ENCODE assay signal across 30 cellular contexts in the genomic region with DNA sequence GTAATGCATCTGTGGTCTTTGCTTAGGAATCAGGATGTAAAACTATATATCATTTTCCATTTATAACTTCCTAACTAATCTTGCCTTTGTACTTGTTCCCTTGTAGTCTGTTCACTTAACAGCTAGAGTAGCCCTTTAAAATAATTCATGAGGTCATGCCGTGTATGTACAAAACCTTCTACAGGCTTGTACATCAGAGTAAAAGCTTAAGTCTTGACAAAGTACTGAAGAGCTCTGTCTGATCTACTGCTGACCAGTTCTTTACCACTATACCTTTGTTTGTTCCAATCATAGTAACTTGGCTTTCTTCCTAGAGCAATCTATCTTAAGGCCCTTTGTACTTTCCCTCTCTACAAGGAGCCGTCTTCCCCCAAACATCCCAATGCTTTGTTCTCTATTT.
"Had no signal": no experiment of that assay in that cellular context is flagged by ENCODE, and none has a peak within 500 bp of the region (broad histone marks: within the 10 kb centered on the region; RNA-seq: fewer than 3 reads in every experiment).

No MANE protein-coding gene starts in this region.

- H3K27ac ChIP-seq: KMS-11, SJSA1, VCaP had no signal

- H3K4me2 ChIP-seq: KMS-11 had no signal

- ATAC-seq: activated naive CD8-positive, alpha-beta T cell treated with anti-CD3 and anti-CD28 coated beads, Interleukin-2, amount 50 U/mL, for 24 hours; activated T-cell treated with anti-CD3 and anti-CD28 coated beads, Interleukin-2, amount 50 U/mL, for 4 hours; Panc1; SK-N-SH treated with all-trans-retinoic acid at 6 μM for 48 hours; T-cell had no signal

- H3K4me3 ChIP-seq: SJSA1 had no signal

- H3K9ac ChIP-seq: KMS-11 had no signal

- H3K27me3 ChIP-seq: SJSA1 had no signal

- H3K9me3 ChIP-seq: SJSA1 had no signal

- H3K36me3 ChIP-seq: SJSA1 had no signal

- H3K4me1 ChIP-seq: SJSA1 had no signal

- DNase-seq: activated B cell treated with CpG ODN at 0.5 μM for 24 hours; activated CD4-positive, alpha-beta memory T cell treated with anti-CD3 and anti-CD28 coated beads for 36 hours; activated CD4-positive, alpha-beta T cell treated with anti-CD3 and anti-CD28 coated beads for 4 hours; activated CD4-positive, alpha-beta T cell treated with anti-CD3 and anti-CD28 coated beads, Interleukin-2, amount 50 U/mL, for 1 hour; activated CD4-positive, CD25-positive, alpha-beta regulatory T cell treated with anti-CD3 and anti-CD28 coated beads, Interleukin-2, amount 50 U/mL, for 72 hours; activated CD8-positive, alpha-beta memory T cell treated with anti-CD3 and anti-CD28 coated beads, Interleukin-2, amount 50 U/mL, for 4 hours; activated effector memory CD4-positive, alpha-beta T cell treated with Interleukin-2 at 50 U/mL for 16 hours; activated naive CD4-positive, alpha-beta T cell treated with anti-CD3 and anti-CD28 coated beads, Interleukin-2, amount 10 ng/mL, durations not matched to agents 7 days and 5 days; activated naive CD8-positive, alpha-beta T cell treated with anti-CD3 and anti-CD28 coated beads, Interleukin-2, amount 50 U/mL, for 24 hours; activated T-cell treated with anti-CD3 and anti-CD28 coated beads for 4 hours; activated T-cell treated with anti-CD3 and anti-CD28 coated beads, Interleukin-2, amount 50 U/mL, for 4 hours; anterior cingulate cortex; MM.1S; MV-4-11; NCI-H1092; NCI-H1436 treated with DMSO at 0.1 percent for 48 hours; NCI-H1694 treated with DMSO at 0.1 percent for 48 hours; NCI-H2029; NCI-H345; NCI-H524 treated with DMSO at 0.1 percent for 48 hours; SHP77 treated with DMSO at 0.1 percent for 48 hours; T-cell; T-helper 2 cell; T-helper 9 cell had no signal

- FAIRE-seq: bronchial epithelial cell had no signal
